In genomic region chr2:170155723-170156253, GRCh38 we compare ENCODE assay signal across 1 cellular context.
TF ChIP-seq lines count a peak whose summit lies in the region.

No MANE protein-coding gene starts in this region.

TF ChIP-seq in A549, 52 proteins besides CTCF, POLR2A, EP300 and RAD21 (continued from another document):
- TF ChIP-seq HMGXB4 (CRISPR knock-in tag; IDR thresholded peaks at IDR 0.05; ENCODE audit: borderline replicate concordance) (no peak), E2F6 (IDR thresholded peaks at IDR 0.05; ENCODE audit: borderline replicate concordance, low read depth) (no peak), NPAS2 (CRISPR knock-in tag; IDR thresholded peaks at IDR 0.05; ENCODE audit: borderline replicate concordance) (no peak), HDAC2 (IDR thresholded peaks at IDR 0.05) (no peak), JUN (IDR thresholded peaks at IDR 0.05) (no peak), KDM5A (IDR thresholded peaks at IDR 0.05) (no peak), EHF (CRISPR knock-in tag; IDR thresholded peaks at IDR 0.05) (no peak), CHD4 (IDR thresholded peaks at IDR 0.05; ENCODE audit: borderline replicate concordance) (no peak), MAFK (IDR thresholded peaks at IDR 0.05; ENCODE audit: partially characterized antibody) (no peak), SMC3 (IDR thresholded peaks at IDR 0.05) (no peak), CHD2 (IDR thresholded peaks at IDR 0.05; ENCODE audit: low read length, partially characterized antibody) (no peak), HES2 (IDR thresholded peaks at IDR 0.05) (no peak), RFX5 (IDR thresholded peaks at IDR 0.05) (no peak), CBX8 (IDR thresholded peaks at IDR 0.05) (no peak), HOXB5 (CRISPR knock-in tag; IDR thresholded peaks at IDR 0.05) (no peak)
